9 cellular contexts compared by ENCODE assay signal in genomic region chr12:49331360-49332222, GRCh38. TPM values are rescaled to one million over a fixed set of nuclear protein-coding genes. Genes with fewer than 3 reads are reported as not detected.
DNase-seq lines count a peak whose midpoint lies in the region; ATAC-seq and TF ChIP-seq lines count a peak whose summit lies in the region.
"Had no signal": no experiment of that assay in that cellular context is flagged by ENCODE, and none has a peak within 500 bp of the region (broad histone marks: within the 10 kb centered on the region; RNA-seq: fewer than 3 reads in every experiment).

No MANE protein-coding gene starts in this region.

- peak overlapping the region in 3 of 5 experiments; percentile 27 to 41 (median 32) for H3K27ac Mint-ChIP-seq in brain
- H3K27ac Mint-ChIP-seq in activated naive CD8-positive, alpha-beta T cell treated with anti-CD3 and anti-CD28 coated beads, Interleukin-2, amount 50 U/mL, for 24 hours, result no peak overlapping the region
- H3K27ac Mint-ChIP-seq: activated naive CD8-positive, alpha-beta T cell treated with anti-CD3 and anti-CD28 coated beads, Interleukin-2, amount 10 ng/mL, durations not matched to agents 7 days and 5 days had no signal

- DNase-seq in SIG-M5 treated with dmso at 0.1 percent for 504 hours (lab: John Stamatoyannopoulos, UW; ENCODE audit: unreplicated experiment) (peak; percentile 43), SIG-M5 (lab: John Stamatoyannopoulos, UW) (no peak), NCI-H2227 treated with DMSO at 0.1 percent for 48 hours (lab: John Stamatoyannopoulos, UW) (peak; percentile 9), iris pigment epithelial cell (ENCODE audit: low read depth) (peak; percentile 79), smooth muscle cell of the brain vasculature (ENCODE audit: low read depth, low spot score) (peak; percentile 46)
- no peak for DNase-seq in activated CD4-positive, alpha-beta T cell treated with anti-CD3 and anti-CD28 coated beads for 1 hour
- no peak for DNase-seq in activated naive CD8-positive, alpha-beta T cell treated with anti-CD3 and anti-CD28 coated beads, Interleukin-2, amount 50 U/mL, for 24 hours
- DNase-seq: activated naive CD8-positive, alpha-beta T cell treated with anti-CD3 and anti-CD28 coated beads, Interleukin-2, amount 10 ng/mL, durations not matched to agents 7 days and 5 days had no signal

- peaks cover 0 to 4% (median 0%) of the 10 kb centered on the region in 5 experiments for H3K9me3 Mint-ChIP-seq in brain
- H3K9me3 Mint-ChIP-seq in activated naive CD8-positive, alpha-beta T cell treated with anti-CD3 and anti-CD28 coated beads, Interleukin-2, amount 50 U/mL, for 24 hours, result no peaks in the 10 kb centered on the region
- H3K9me3 Mint-ChIP-seq: activated naive CD8-positive, alpha-beta T cell treated with anti-CD3 and anti-CD28 coated beads, Interleukin-2, amount 10 ng/mL, durations not matched to agents 7 days and 5 days had no signal

- H3K4me1 Mint-ChIP-seq in brain, result peaks cover 28% of the 10 kb centered on the region
- peaks cover 6% of the 10 kb centered on the region for H3K4me1 Mint-ChIP-seq in activated naive CD8-positive, alpha-beta T cell treated with anti-CD3 and anti-CD28 coated beads, Interleukin-2, amount 50 U/mL, for 24 hours

- peak; percentile 86 to 92 for TF ChIP-seq CTCF in brain (conservative IDR thresholded peaks at IDR 0.05)

- H3K27me3 Mint-ChIP-seq in brain, result peaks cover 51% of the 10 kb centered on the region
- peaks cover 39% of the 10 kb centered on the region for H3K27me3 Mint-ChIP-seq in activated naive CD8-positive, alpha-beta T cell treated with anti-CD3 and anti-CD28 coated beads, Interleukin-2, amount 50 U/mL, for 24 hours

- ATAC-seq in activated naive CD8-positive, alpha-beta T cell treated with anti-CD3 and anti-CD28 coated beads, Interleukin-2, amount 50 U/mL, for 24 hours, result no peak

- peaks cover 4% of the 10 kb centered on the region for H3K36me3 Mint-ChIP-seq in brain
- peaks cover 28% of the 10 kb centered on the region for H3K36me3 Mint-ChIP-seq in activated naive CD8-positive, alpha-beta T cell treated with anti-CD3 and anti-CD28 coated beads, Interleukin-2, amount 50 U/mL, for 24 hours (ENCODE audit: low read depth)

- peak overlapping the region in 3 of 5 experiments; percentile 9 to 57 (median 16) for H3K4me3 Mint-ChIP-seq in brain
- H3K4me3 Mint-ChIP-seq in activated naive CD8-positive, alpha-beta T cell treated with anti-CD3 and anti-CD28 coated beads, Interleukin-2, amount 50 U/mL, for 24 hours, result no peak overlapping the region
- H3K4me3 Mint-ChIP-seq: activated naive CD8-positive, alpha-beta T cell treated with anti-CD3 and anti-CD28 coated beads, Interleukin-2, amount 10 ng/mL, durations not matched to agents 7 days and 5 days had no signal

RNA-seq across cellular contexts. Expression of gene C1QL4, which starts 5.4 kb away (rescaled TPM):
- 0.15 TPM for polyA plus RNA-seq in brain (ENCODE audit: insufficient read depth, low read depth, low replicate concordance)

RNA-seq across cellular contexts. Expression of gene TROAP, which starts 8.5 kb away (rescaled TPM):
- polyA plus RNA-seq in brain (ENCODE audit: insufficient read depth, low read depth, low replicate concordance), result 49.2 TPM

RNA-seq across cellular contexts. Expression of gene DNAJC22, which starts 15.1 kb away (rescaled TPM):
- polyA plus RNA-seq in brain (ENCODE audit: insufficient read depth, low read depth, low replicate concordance), result 1.1 TPM

RNA-seq across cellular contexts. Expression of gene SPATS2, which starts 35.7 kb away (rescaled TPM):
- 30.7 TPM for polyA plus RNA-seq in brain (ENCODE audit: insufficient read depth, low read depth, low replicate concordance)

RNA-seq across cellular contexts. Expression of gene PRPH, which starts 36.6 kb away (rescaled TPM):
- polyA plus RNA-seq in brain (ENCODE audit: insufficient read depth, low read depth, low replicate concordance), result 166 TPM

Comparison
In these comparisons a context has a peak if more than half of its experiments do, and no peak if none do; other contexts are left out.
1. DNase-seq: peak in SIG-M5 treated with dmso at 0.1 percent for 504 hours (single experiment), NCI-H2227 treated with DMSO at 0.1 percent for 48 hours (single experiment), iris pigment epithelial cell (single experiment) and smooth muscle cell of the brain vasculature (single experiment); none in SIG-M5 (single experiment), activated CD4-positive, alpha-beta T cell treated with anti-CD3 and anti-CD28 coated beads for 1 hour (single experiment) and activated naive CD8-positive, alpha-beta T cell treated with anti-CD3 and anti-CD28 coated beads, Interleukin-2, amount 50 U/mL, for 24 hours (single experiment).